19 cellular contexts compared by ENCODE assay signal in the genomic region with DNA sequence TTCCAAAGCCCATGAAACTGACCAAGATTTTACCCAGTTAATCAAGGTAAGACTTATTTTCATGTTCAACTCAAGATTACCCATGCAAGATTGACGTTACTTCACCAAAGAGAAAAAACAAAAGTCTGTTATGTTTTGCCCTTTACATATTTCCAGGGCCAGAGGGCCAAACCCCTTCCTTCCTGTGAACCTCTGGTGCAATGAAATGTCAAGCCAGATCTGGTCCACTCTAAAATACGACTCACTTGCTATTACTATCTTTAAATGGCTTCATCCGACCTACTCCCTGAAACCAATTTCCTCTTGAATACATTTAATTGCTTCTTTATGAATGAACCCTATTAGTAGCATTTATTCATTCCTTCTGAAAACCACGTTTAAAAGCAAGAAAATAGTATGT. TPM values are rescaled to one million over a fixed set of nuclear protein-coding genes. Genes with fewer than 3 reads are reported as not detected.
DNase-seq lines count a peak whose midpoint lies in the region; ATAC-seq, FAIRE-seq and TF ChIP-seq lines count a peak whose summit lies in the region.
"Had no signal": no experiment of that assay in that cellular context is flagged by ENCODE, and none has a peak within 500 bp of the region (broad histone marks: within the 10 kb centered on the region; RNA-seq: fewer than 3 reads in every experiment).

No MANE protein-coding gene starts in this region.

- no peak for TF ChIP-seq CTCF in A549 (IDR thresholded peaks at IDR 0.05)

- ATAC-seq in A549 (no peak), GM21367 (IDR thresholded peaks at IDR 0.05; ENCODE audit: unreplicated experiment) (no peak)
- peak; percentile 44 for ATAC-seq in activated naive CD8-positive, alpha-beta T cell treated with anti-CD3 and anti-CD28 coated beads, Interleukin-2, amount 50 U/mL, for 24 hours
- ATAC-seq: mucosa of descending colon had no signal

- peak overlapping the region; percentile 52 for H3K27ac Mint-ChIP-seq in activated naive CD8-positive, alpha-beta T cell treated with anti-CD3 and anti-CD28 coated beads, Interleukin-2, amount 50 U/mL, for 24 hours
- peak overlapping the region in 1 of 6 donors; percentile 1 for H3K27ac Mint-ChIP-seq in immature natural killer cell
- H3K27ac Mint-ChIP-seq in activated T-helper 2 cell treated with anti-CD3 and anti-CD28 coated beads, Interferon-gamma antibody, Interleukin-2, Interleukin-4, amounts not matched to agents 10 μg/mL and 5 μg/mL and 100 μg/mL, durations not matched to agents 14 hours and 24 hours and 36 hours = no peak overlapping the region
- H3K27ac Mint-ChIP-seq: activated naive CD8-positive, alpha-beta T cell treated with anti-CD3 and anti-CD28 coated beads, Interleukin-2, amount 10 ng/mL, durations not matched to agents 7 days and 5 days had no signal

- WGBS in A549 (ENCODE audit: missing lambda C conversion rate) = 70% methylated on average over 4 of the region's 4 CpGs

- TF ChIP-seq EP300 in A549 (IDR thresholded peaks at IDR 0.05) = no peak

- no peak for TF ChIP-seq RAD21 in A549 (conservative IDR thresholded peaks at IDR 0.05 in 1 of 2, IDR thresholded peaks at IDR 0.05 in 1 of 2)

- no peaks in the 10 kb centered on the region for H3K9me3 ChIP-seq in A549
- H3K9me3 ChIP-seq: esophagus squamous epithelium, left ventricle myocardium inferior, mucosa of descending colon, neutrophil, thyroid gland had no signal

- no peak for FAIRE-seq in A549 (lab: Jason Lieb, UNC)

- H3K4me1 ChIP-seq in A549 = peaks cover 46% of the 10 kb centered on the region

- no peak for TF ChIP-seq POLR2A in A549 (IDR thresholded peaks at IDR 0.05; ENCODE audit: low read length)

- no peaks in the 10 kb centered on the region for H3K9me3 Mint-ChIP-seq in activated naive CD8-positive, alpha-beta T cell treated with anti-CD3 and anti-CD28 coated beads, Interleukin-2, amount 50 U/mL, for 24 hours
- H3K9me3 Mint-ChIP-seq in immature natural killer cell = no peaks in the 10 kb centered on the region
- H3K9me3 Mint-ChIP-seq in activated T-helper 2 cell treated with anti-CD3 and anti-CD28 coated beads, Interferon-gamma antibody, Interleukin-2, Interleukin-4, amounts not matched to agents 10 μg/mL and 5 μg/mL and 100 μg/mL, durations not matched to agents 14 hours and 24 hours and 36 hours = no peaks in the 10 kb centered on the region
- H3K9me3 Mint-ChIP-seq: activated naive CD8-positive, alpha-beta T cell treated with anti-CD3 and anti-CD28 coated beads, Interleukin-2, amount 10 ng/mL, durations not matched to agents 7 days and 5 days had no signal

- DNase-seq in A549 (ENCODE audit: low read depth in 1 of 2, low spot score in 1 of 2) (no peak), HCEC 1CT (peak; percentile 12), immature natural killer cell (no peak)
- DNase-seq in activated naive CD8-positive, alpha-beta T cell treated with anti-CD3 and anti-CD28 coated beads, Interleukin-2, amount 50 U/mL, for 24 hours = no peak
- no peak for DNase-seq in stimulated activated CD4-positive, alpha-beta T cell treated with anti-CD3 and anti-CD28 coated beads, Interleukin-2, amount 100 ng/mL, for 48 hours
- DNase-seq in activated effector memory CD4-positive, alpha-beta T cell treated with anti-CD3 and anti-CD28 coated beads, Interleukin-2, amount 50 U/mL, for 16 hours = no peak
- no peak for DNase-seq in activated T-helper 2 cell treated with anti-CD3 and anti-CD28 coated beads, Interferon-gamma antibody, Interleukin-2, Interleukin-4, amounts not matched to agents 10 μg/mL and 5 μg/mL and 100 μg/mL, durations not matched to agents 14 hours and 24 hours and 36 hours (ENCODE audit: low spot score)
- DNase-seq: activated naive CD8-positive, alpha-beta T cell treated with anti-CD3 and anti-CD28 coated beads, Interleukin-2, amount 10 ng/mL, durations not matched to agents 7 days and 5 days; esophagus squamous epithelium; glutamatergic neuron; left ventricle myocardium inferior; mucosa of descending colon; NCI-H1092 treated with DMSO at 0.1 percent for 48 hours; NCI-H2081; NCI-H510A; thyroid gland had no signal

- peaks cover 57% of the 10 kb centered on the region for H3K4me1 Mint-ChIP-seq in activated naive CD8-positive, alpha-beta T cell treated with anti-CD3 and anti-CD28 coated beads, Interleukin-2, amount 50 U/mL, for 24 hours
- peaks cover 38 to 51% of the 10 kb centered on the region in 2 donors for H3K4me1 Mint-ChIP-seq in immature natural killer cell
- peaks cover 40% of the 10 kb centered on the region for H3K4me1 Mint-ChIP-seq in activated T-helper 2 cell treated with anti-CD3 and anti-CD28 coated beads, Interferon-gamma antibody, Interleukin-2, Interleukin-4, amounts not matched to agents 10 μg/mL and 5 μg/mL and 100 μg/mL, durations not matched to agents 14 hours and 24 hours and 36 hours (ENCODE audit: low read depth)

- H3K4me3 ChIP-seq in A549 = no peak overlapping the region
- H3K4me3 ChIP-seq: esophagus squamous epithelium, left ventricle myocardium inferior, mucosa of descending colon, thyroid gland had no signal

- peak overlapping the region; percentile 42; the same call in 2 of the 3 replicates for H3K4me2 ChIP-seq in A549
- H3K4me2 ChIP-seq: KMS-11 had no signal

- POLR2A ChIA-PET in A549 (lab: Yijun Ruan, JAX) = no interaction called here

- peaks cover 2% of the 10 kb centered on the region for H3K36me3 Mint-ChIP-seq in activated naive CD8-positive, alpha-beta T cell treated with anti-CD3 and anti-CD28 coated beads, Interleukin-2, amount 50 U/mL, for 24 hours (ENCODE audit: low read depth)
- no peaks in the 10 kb centered on the region for H3K36me3 Mint-ChIP-seq in immature natural killer cell
- no peaks in the 10 kb centered on the region for H3K36me3 Mint-ChIP-seq in activated T-helper 2 cell treated with anti-CD3 and anti-CD28 coated beads, Interferon-gamma antibody, Interleukin-2, Interleukin-4, amounts not matched to agents 10 μg/mL and 5 μg/mL and 100 μg/mL, durations not matched to agents 14 hours and 24 hours and 36 hours (ENCODE audit: low read depth)

- intact Hi-C loops in activated T-helper 2 cell treated with anti-CD3 and anti-CD28 coated beads, Interferon-gamma antibody, Interleukin-2, Interleukin-4, amounts not matched to agents 10 μg/mL and 5 μg/mL and 100 μg/mL, durations not matched to agents 14 hours and 24 hours and 36 hours (cut with micrococcal nuclease) = loop anchor here (2.0 kb wide), 1 partner anchor 23 kb away; no protein-coding TSS in a partner anchor

- no peaks in the 10 kb centered on the region for H3K27me3 Mint-ChIP-seq in activated naive CD8-positive, alpha-beta T cell treated with anti-CD3 and anti-CD28 coated beads, Interleukin-2, amount 50 U/mL, for 24 hours
- H3K27me3 Mint-ChIP-seq in immature natural killer cell (ENCODE audit: low read depth in 3 of 3) = peaks cover 0 to 2% (median 0%) of the 10 kb centered on the region in 3 donors
- H3K27me3 Mint-ChIP-seq in activated T-helper 2 cell treated with anti-CD3 and anti-CD28 coated beads, Interferon-gamma antibody, Interleukin-2, Interleukin-4, amounts not matched to agents 10 μg/mL and 5 μg/mL and 100 μg/mL, durations not matched to agents 14 hours and 24 hours and 36 hours (ENCODE audit: low read depth) = no peaks in the 10 kb centered on the region
- H3K27me3 Mint-ChIP-seq: activated naive CD8-positive, alpha-beta T cell treated with anti-CD3 and anti-CD28 coated beads, Interleukin-2, amount 10 ng/mL, durations not matched to agents 7 days and 5 days had no signal

- H3K4me3 Mint-ChIP-seq in activated naive CD8-positive, alpha-beta T cell treated with anti-CD3 and anti-CD28 coated beads, Interleukin-2, amount 50 U/mL, for 24 hours = no peak overlapping the region
- H3K4me3 Mint-ChIP-seq in immature natural killer cell = peak overlapping the region in 4 of 5 donors; percentile 8 to 58 (median 28)
- H3K4me3 Mint-ChIP-seq in activated T-helper 2 cell treated with anti-CD3 and anti-CD28 coated beads, Interferon-gamma antibody, Interleukin-2, Interleukin-4, amounts not matched to agents 10 μg/mL and 5 μg/mL and 100 μg/mL, durations not matched to agents 14 hours and 24 hours and 36 hours (ENCODE audit: low read depth) = no peak overlapping the region
- H3K4me3 Mint-ChIP-seq: activated naive CD8-positive, alpha-beta T cell treated with anti-CD3 and anti-CD28 coated beads, Interleukin-2, amount 10 ng/mL, durations not matched to agents 7 days and 5 days had no signal

- CTCF ChIA-PET in A549 (lab: Yijun Ruan, JAX) = no interaction called here

- peak overlapping the region in 1 of 2 experiments; percentile 43; a peak in 2 of 6 replicates for H3K27ac ChIP-seq in A549
- H3K27ac ChIP-seq: KMS-11, left ventricle myocardium inferior, neutrophil had no signal

TF ChIP-seq in A549, 52 proteins besides CTCF, POLR2A, EP300 and RAD21:
- no peak for TF ChIP-seq HEYL (CRISPR knock-in tag; IDR thresholded peaks at IDR 0.05)
- TF ChIP-seq HOXB5 (CRISPR knock-in tag; IDR thresholded peaks at IDR 0.05) = no peak
- TF ChIP-seq FOSB (CRISPR knock-in tag; IDR thresholded peaks at IDR 0.05) = no peak
- no peak for TF ChIP-seq MAFK (IDR thresholded peaks at IDR 0.05; ENCODE audit: partially characterized antibody)
- TF ChIP-seq, protein P1, sequence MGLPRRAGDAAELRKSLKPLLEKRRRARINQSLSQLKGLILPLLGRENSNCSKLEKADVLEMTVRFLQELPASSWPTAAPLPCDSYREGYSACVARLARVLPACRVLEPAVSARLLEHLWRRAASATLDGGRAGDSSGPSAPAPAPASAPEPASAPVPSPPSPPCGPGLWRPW (IDR thresholded peaks at IDR 0.05) = no peak
- no peak for TF ChIP-seq RARB (CRISPR knock-in tag; IDR thresholded peaks at IDR 0.05)
- no peak for TF ChIP-seq GATA3 (IDR thresholded peaks at IDR 0.05; ENCODE audit: borderline replicate concordance)
- TF ChIP-seq SREBF2 (IDR thresholded peaks at IDR 0.05) = no peak
- TF ChIP-seq NPAS2 (CRISPR knock-in tag; IDR thresholded peaks at IDR 0.05; ENCODE audit: borderline replicate concordance) = no peak
- no peak for TF ChIP-seq RNF2 (IDR thresholded peaks at IDR 0.05; ENCODE audit: borderline replicate concordance, low read depth)
- no peak for TF ChIP-seq KDM5A (IDR thresholded peaks at IDR 0.05)
- TF ChIP-seq HOXB13 (CRISPR knock-in tag; IDR thresholded peaks at IDR 0.05; ENCODE audit: low read depth) = no peak
- TF ChIP-seq HOXA7 (CRISPR knock-in tag; IDR thresholded peaks at IDR 0.05) = no peak

RNA-seq across cellular contexts. Expression of a gene that starts 33.0 kb away (rescaled TPM):
- 10.6 and 12.4 TPM in 2 replicates for polyA plus RNA-seq in A549 (2011; rRNA removed)
- polyA plus RNA-seq in A549 (2012; cell fraction: cytosol; rRNA removed) = 2.8 and 3.6 TPM in 2 replicates
- polyA plus RNA-seq in A549 (2012; cell fraction: nucleus; rRNA removed) = 2.8 and 3.3 TPM in 2 replicates
- 7.4 to 9.5 TPM (median 9.0 TPM) in 3 replicates for polyA plus RNA-seq in A549 (2017; fragmentation: RNase III; extraction: RNeasy Plus Mini Kit Qiagen cat#74134 plus additional on column Dnase treatment)
- 7.4 and 7.5 TPM in 2 replicates for polyA minus RNA-seq in A549 (2011; rRNA and poly(A)+ RNA removed)
- 10 to 100 TPM; 21.9 to 37.8 (median 27.2) TPM for polyA plus RNA-seq in immature natural killer cell
- 21.1 and 24.4 TPM in 2 replicates for total RNA-seq in activated T-helper 2 cell treated with anti-CD3 and anti-CD28 coated beads, Interferon-gamma antibody, Interleukin-2, Interleukin-4, amounts not matched to agents 10 μg/mL and 5 μg/mL and 100 μg/mL, durations not matched to agents 14 hours and 24 hours and 36 hours

Comparison
In these comparisons a context has a peak if more than half of its experiments do, and no peak if none do; other contexts are left out.
1. H3K4me3 Mint-ChIP-seq: peak in immature natural killer cell (4 of 5); none in activated naive CD8-positive, alpha-beta T cell treated with anti-CD3 and anti-CD28 coated beads, Interleukin-2, amount 50 U/mL, for 24 hours (single experiment) and activated T-helper 2 cell treated with anti-CD3 and anti-CD28 coated beads, Interferon-gamma antibody, Interleukin-2, Interleukin-4, amounts not matched to agents 10 μg/mL and 5 μg/mL and 100 μg/mL, durations not matched to agents 14 hours and 24 hours and 36 hours (single experiment).